ENCODE assay signal across 20 cellular contexts in genomic region chr7:81366546-81366945, GRCh38.
DNase-seq lines count a peak whose midpoint lies in the region; ATAC-seq, FAIRE-seq and TF ChIP-seq lines count a peak whose summit lies in the region.
"Had no signal": no experiment of that assay in that cellular context is flagged by ENCODE, and none has a peak within 500 bp of the region (broad histone marks: within the 10 kb centered on the region; RNA-seq: fewer than 3 reads in every experiment).

No MANE protein-coding gene starts in this region.

- H3K27ac Mint-ChIP-seq in MCF 10A (ENCODE audit: low read depth, unreplicated experiment) = peak overlapping the region; percentile 40
- no peak overlapping the region for H3K27ac Mint-ChIP-seq in astrocyte (ENCODE audit: unreplicated experiment)
- H3K27ac Mint-ChIP-seq: CD8-positive, alpha-beta T cell had no signal

- no peak overlapping the region for H3K9ac ChIP-seq in astrocyte (ENCODE audit: low read length)
- H3K9ac ChIP-seq: BLaER1 treated with 17β-estradiol and CSF1 and Interleukin-3, amounts not matched to agents 10 nM and 100 nM had no signal

- POLR2A ChIA-PET in MCF 10A (lab: Yijun Ruan, JAX) = interaction anchor here (1.0 to 2.2 kb wide), 4 partner anchors 25 to 99 kb away, joined by 3 to 8 read pairs (median 4); no protein-coding TSS in a partner anchor

- H3K4me3 Mint-ChIP-seq in MCF 10A (ENCODE audit: unreplicated experiment) (peak overlapping the region; percentile 25), astrocyte (ENCODE audit: unreplicated experiment) (no peak overlapping the region)
- H3K4me3 Mint-ChIP-seq: CD8-positive, alpha-beta T cell had no signal

- ATAC-seq in left colon (no peak), GM19463 (IDR thresholded peaks at IDR 0.05; ENCODE audit: unreplicated experiment) (no peak)
- ATAC-seq: CD8-positive, alpha-beta T cell had no signal

- BruUV-seq in MCF 10A (replicated peaks; lab: Mats Ljungman, UMichigan) = no TSS peak

- no peak for TF ChIP-seq POLR2A in breast epithelium (IDR thresholded peaks at IDR 0.05)

- no peaks in the 10 kb centered on the region for H3K9me3 Mint-ChIP-seq in MCF 10A (ENCODE audit: unreplicated experiment)
- H3K9me3 Mint-ChIP-seq in astrocyte (ENCODE audit: unreplicated experiment) = no peaks in the 10 kb centered on the region

- no peaks in the 10 kb centered on the region for H3K27me3 ChIP-seq in breast epithelium
- H3K27me3 ChIP-seq in astrocyte (ENCODE audit: insufficient read depth, low read length) = no peaks in the 10 kb centered on the region
- H3K27me3 ChIP-seq: BLaER1 treated with 17β-estradiol and CSF1 and Interleukin-3, amounts not matched to agents 10 nM and 100 nM had no signal

- no peak for TF ChIP-seq CTCF in MCF 10A (IDR thresholded peaks at IDR 0.05; ENCODE audit: unreplicated experiment)
- TF ChIP-seq CTCF in breast epithelium (IDR thresholded peaks at IDR 0.05) = no peak
- no peak for TF ChIP-seq CTCF in astrocyte (IDR thresholded peaks at IDR 0.05; ENCODE audit: insufficient read depth, low read depth, low read length)

- no peaks in the 10 kb centered on the region for H4K20me1 ChIP-seq in astrocyte (ENCODE audit: insufficient read depth, low read length)
- H4K20me1 ChIP-seq: BLaER1 treated with 17β-estradiol and CSF1 and Interleukin-3, amounts not matched to agents 10 nM and 100 nM had no signal

- intact Hi-C loops in MCF 10A (cut with micrococcal nuclease) (no loop called here), breast epithelium (cut with DNase I; ENCODE audit: low total_unique reads) (no loop called here), left colon (cut with DNase I, micrococcal nuclease) (no loop called here)

- no peaks in the 10 kb centered on the region for H3K4me1 ChIP-seq in breast epithelium
- no peaks in the 10 kb centered on the region for H3K4me1 ChIP-seq in astrocyte (ENCODE audit: insufficient read depth, low read length)
- H3K4me1 ChIP-seq: BLaER1 treated with 17β-estradiol and CSF1 and Interleukin-3, amounts not matched to agents 10 nM and 100 nM had no signal

- no peaks in the 10 kb centered on the region for H3K79me2 ChIP-seq in astrocyte (ENCODE audit: insufficient read depth, low read length)

- H3K4me2 ChIP-seq in astrocyte (ENCODE audit: low read length) = no peak overlapping the region
- H3K4me2 ChIP-seq: BLaER1 treated with 17β-estradiol and CSF1 and Interleukin-3, amounts not matched to agents 10 nM and 100 nM had no signal

- no peak for FAIRE-seq in astrocyte (lab: Jason Lieb, UNC)

- H3K27ac ChIP-seq in breast epithelium = no peak overlapping the region
- no peak overlapping the region for H3K27ac ChIP-seq in astrocyte (ENCODE audit: low read depth, low read length)
- H3K27ac ChIP-seq: 22Rv1; BLaER1 treated with 17β-estradiol and CSF1 and Interleukin-3, amounts not matched to agents 10 nM and 100 nM had no signal

- H3K36me3 Mint-ChIP-seq in MCF 10A (ENCODE audit: insufficient read depth, unreplicated experiment) (no peaks in the 10 kb centered on the region), astrocyte (ENCODE audit: low read depth, unreplicated experiment) (no peaks in the 10 kb centered on the region)
- H3K36me3 Mint-ChIP-seq: CD8-positive, alpha-beta T cell had no signal

- H2AFZ ChIP-seq in astrocyte (ENCODE audit: low read depth, low read length) = no peak overlapping the region

- CTCF ChIA-PET in MCF 10A (lab: Yijun Ruan, JAX) = interaction anchor here (0.5 to 0.9 kb wide), 4 partner anchors 21 to 1280 kb away, joined by 3 to 4 read pairs (median 4); no protein-coding TSS in a partner anchor

- no peaks in the 10 kb centered on the region for H3K27me3 Mint-ChIP-seq in MCF 10A (ENCODE audit: insufficient read depth, unreplicated experiment)
- peaks cover 2% of the 10 kb centered on the region for H3K27me3 Mint-ChIP-seq in astrocyte (ENCODE audit: low read depth, unreplicated experiment)

- H3K36me3 ChIP-seq in breast epithelium (no peaks in the 10 kb centered on the region), astrocyte (ENCODE audit: insufficient read depth, low read length) (no peaks in the 10 kb centered on the region)
- H3K36me3 ChIP-seq: BLaER1 treated with 17β-estradiol and CSF1 and Interleukin-3, amounts not matched to agents 10 nM and 100 nM had no signal

- no peaks in the 10 kb centered on the region for H3K9me3 ChIP-seq in breast epithelium
- no peaks in the 10 kb centered on the region for H3K9me3 ChIP-seq in astrocyte (ENCODE audit: insufficient read depth, low read depth, low read length)
- H3K9me3 ChIP-seq: BLaER1 treated with 17β-estradiol and CSF1 and Interleukin-3, amounts not matched to agents 10 nM and 100 nM had no signal

- peaks cover 21% of the 10 kb centered on the region for H3K4me1 Mint-ChIP-seq in MCF 10A (ENCODE audit: insufficient read depth, unreplicated experiment)
- H3K4me1 Mint-ChIP-seq in astrocyte (ENCODE audit: low read depth, unreplicated experiment) = peaks cover 7% of the 10 kb centered on the region

- H3K4me3 ChIP-seq in breast epithelium = no peak overlapping the region
- no peak overlapping the region for H3K4me3 ChIP-seq in astrocyte (ENCODE audit: insufficient read depth, low read depth, low read length)
- H3K4me3 ChIP-seq: BLaER1 treated with 17β-estradiol and CSF1 and Interleukin-3, amounts not matched to agents 10 nM and 100 nM had no signal

- DNase-seq in MCF 10A (ENCODE audit: unreplicated experiment) (no peak), breast epithelium (ENCODE audit: low spot score in 2 of 2) (no peak), astrocyte (ENCODE audit: low read depth) (peak; percentile 23), iris pigment epithelial cell (ENCODE audit: low read depth) (peak; percentile 4), left colon (no peak), NCI-H2171 (lab: John Stamatoyannopoulos, UW) (no peak), DMS53 (lab: John Stamatoyannopoulos, UW) (no peak)
- DNase-seq: Calu3; CD8-positive, alpha-beta T cell; H7; Kasumi-1; NCI-H1105 treated with DMSO at 0.1 percent for 48 hours; NCI-H1694 treated with DMSO at 0.1 percent for 48 hours; NCI-H226; NCI-H524; NCI-H82; SHP77 had no signal

Comparison
In these comparisons a context has a peak if more than half of its experiments do, and no peak if none do; other contexts are left out.
1. DNase-seq: peak in astrocyte (single experiment) and iris pigment epithelial cell (single experiment); none in MCF 10A (single experiment), breast epithelium (0 of 2), left colon (0 of 2), NCI-H2171 (single experiment) and DMS53 (single experiment).